22 cellular contexts compared by ENCODE assay signal in genomic region chr6:25346064-25346463, GRCh38.
DNase-seq lines count a peak whose midpoint lies in the region; ATAC-seq, FAIRE-seq and TF ChIP-seq lines count a peak whose summit lies in the region.
"Had no signal": no experiment of that assay in that cellular context is flagged by ENCODE, and none has a peak within 500 bp of the region (broad histone marks: within the 10 kb centered on the region; RNA-seq: fewer than 3 reads in every experiment).

No MANE protein-coding gene starts in this region.

- intact Hi-C loops in kidney (cut with DNase I): no loop called here
- intact Hi-C loops in ascending aorta (cut with DNase I): no loop called here
- intact Hi-C loops in PC-3 (cut with micrococcal nuclease): no loop called here

- H3K4me2 ChIP-seq in hepatocyte (peak overlapping the region; percentile 28), PC-3 (ENCODE audit: low read length) (no peak overlapping the region)

- ATAC-seq in PC-3: no peak
- ATAC-seq: body of pancreas, foreskin keratinocyte had no signal

- H3K4me3 Mint-ChIP-seq in HFFc6: no peak overlapping the region
- H3K4me3 Mint-ChIP-seq: activated CD4-positive, alpha-beta memory T cell treated with anti-CD3 and anti-CD28 coated beads for 36 hours; CD4-positive, alpha-beta T cell had no signal

- no peaks in the 10 kb centered on the region for H3F3A ChIP-seq in PC-3 (ENCODE audit: low read length, unreplicated experiment)

- H3K9me3 ChIP-seq in hepatocyte (ENCODE audit: low read depth) (no peaks in the 10 kb centered on the region), kidney (ENCODE audit: control insufficient read depth in 1 of 2, low read length in 2 of 2) (no peaks in the 10 kb centered on the region), ascending aorta (no peaks in the 10 kb centered on the region), PC-3 (ENCODE audit: low read length) (no peaks in the 10 kb centered on the region)
- H3K9me3 ChIP-seq: body of pancreas, left ventricle myocardium inferior, ovary, sigmoid colon had no signal

- H3K27ac ChIP-seq in hepatocyte (peak overlapping the region; percentile 64), kidney (ENCODE audit: low read depth in 2 of 2, low read length in 2 of 2) (no peak overlapping the region), ascending aorta (no peak overlapping the region), PC-3 (ENCODE audit: low read length) (no peak overlapping the region)
- H3K27ac ChIP-seq: body of pancreas, foreskin keratinocyte, left ventricle myocardium inferior, ovary, sigmoid colon had no signal

- H3K27me3 ChIP-seq in hepatocyte: no peaks in the 10 kb centered on the region
- H3K27me3 ChIP-seq in ascending aorta: no peaks in the 10 kb centered on the region
- no peaks in the 10 kb centered on the region for H3K27me3 ChIP-seq in PC-3 (ENCODE audit: low read length)
- H3K27me3 ChIP-seq: body of pancreas, foreskin keratinocyte, ovary, sigmoid colon had no signal

- H2AFZ ChIP-seq in hepatocyte (no peak overlapping the region), PC-3 (ENCODE audit: low read length) (no peak overlapping the region)

- WGBS in hepatocyte (ENCODE audit: low lambda C conversion rate, missing lambda C conversion rate): 35% methylated on average over 3 of the region's 3 CpGs

- CTCF ChIA-PET in PC-3 (lab: Charles Lee): interaction anchor here (0.6 kb wide), 1 partner anchor 144 kb away, joined by 4 read pairs; no protein-coding TSS in a partner anchor

- H3K27me3 Mint-ChIP-seq in HFFc6 (ENCODE audit: insufficient read depth): no peaks in the 10 kb centered on the region
- H3K27me3 Mint-ChIP-seq: activated CD4-positive, alpha-beta memory T cell treated with anti-CD3 and anti-CD28 coated beads for 36 hours; CD4-positive, alpha-beta T cell had no signal

- peak; percentile 21 for DNase-seq in DMS153 treated with DMSO at 0.1 percent for 48 hours (lab: John Stamatoyannopoulos, UW; ENCODE audit: unreplicated experiment)
- peak; percentile 13 for DNase-seq in NCI-H1092 (lab: John Stamatoyannopoulos, UW)
- peak; percentile 75 for DNase-seq in NCI-H748 (lab: John Stamatoyannopoulos, UW; ENCODE audit: unreplicated experiment)
- DNase-seq in hepatocyte (ENCODE audit: low spot score): peak; percentile 60
- DNase-seq in kidney: no peak
- no peak for DNase-seq in ascending aorta (ENCODE audit: low spot score in 2 of 2)
- DNase-seq in PC-3: no peak
- no peak for DNase-seq in HFFc6
- DNase-seq: activated CD4-positive, alpha-beta memory T cell treated with anti-CD3 and anti-CD28 coated beads for 36 hours; activated naive CD4-positive, alpha-beta T cell treated with anti-CD3 and anti-CD28 coated beads, Interleukin-2, amount 50 U/mL, for 16 hours; activated T-cell treated with anti-CD3 and anti-CD28 coated beads, Interleukin-2, amount 50 U/mL, for 1 hour; body of pancreas; CD4-positive, alpha-beta T cell; EL; foreskin keratinocyte; left ventricle myocardium inferior; NCI-H524 treated with DMSO at 0.1 percent for 48 hours; ovary; sigmoid colon; stimulated activated CD4-positive, alpha-beta T cell treated with anti-CD3 and anti-CD28 coated beads, Interleukin-2, amount 100 ng/mL, for 24 hours; SW 1271 had no signal

- peaks cover 4% of the 10 kb centered on the region for H4K20me1 ChIP-seq in hepatocyte (ENCODE audit: insufficient read depth, poor library complexity, severe bottlenecking)
- no peaks in the 10 kb centered on the region for H4K20me1 ChIP-seq in PC-3 (ENCODE audit: low read length)

- H3K4me1 ChIP-seq in hepatocyte (ENCODE audit: insufficient read depth) (peaks cover 12% of the 10 kb centered on the region), kidney (ENCODE audit: control insufficient read depth in 1 of 2, insufficient read depth in 1 of 2, low read depth in 1 of 2, low read length in 2 of 2) (no peaks in the 10 kb centered on the region), ascending aorta (peaks cover 3 to 27% of the 10 kb centered on the region in 2 donors), PC-3 (ENCODE audit: insufficient read depth, low read length) (no peaks in the 10 kb centered on the region)
- H3K4me1 ChIP-seq: foreskin keratinocyte, sigmoid colon had no signal

- H3K79me2 ChIP-seq in hepatocyte (peaks cover 94% of the 10 kb centered on the region), PC-3 (ENCODE audit: low read length) (0 out of 2 replicates have a peak, but pooled peaks cover 7% of the 10 kb centered on the region)

- peaks cover 7% of the 10 kb centered on the region for H3K4me1 Mint-ChIP-seq in HFFc6 (ENCODE audit: low read depth)

- TF ChIP-seq CTCF in hepatocyte (IDR thresholded peaks at IDR 0.05; ENCODE audit: poor library complexity) (no peak), kidney (IDR thresholded peaks at IDR 0.05; ENCODE audit: borderline replicate concordance, extremely low read depth, insufficient read depth) (no peak), ascending aorta (IDR thresholded peaks at IDR 0.05) (no peak), PC-3 (conservative IDR thresholded peaks at IDR 0.05; ENCODE audit: low read depth, low read length) (no peak), HFFc6 (IDR thresholded peaks at IDR 0.05) (no peak)

- no peak for FAIRE-seq in kidney (lab: Jason Lieb, UNC)
- FAIRE-seq: RCC 7860 had no signal

- no TSS peak for BruUV-seq in PC-3 (replicated peaks; lab: Mats Ljungman, UMichigan)

- no peak overlapping the region for H3K4me3 ChIP-seq in hepatocyte
- H3K4me3 ChIP-seq in kidney (ENCODE audit: low read length in 2 of 2): no peak overlapping the region
- H3K4me3 ChIP-seq in ascending aorta: no peak overlapping the region
- H3K4me3 ChIP-seq in PC-3 (ENCODE audit: low read length): no peak overlapping the region
- H3K4me3 ChIP-seq: body of pancreas, left ventricle myocardium inferior, ovary, sigmoid colon had no signal

- H3K9ac ChIP-seq in kidney (ENCODE audit: low read length in 2 of 2) (no peak overlapping the region), PC-3 (ENCODE audit: low read length) (no peak overlapping the region)

- H3K27ac Mint-ChIP-seq in HFFc6: no peak overlapping the region
- H3K27ac Mint-ChIP-seq: activated CD4-positive, alpha-beta memory T cell treated with anti-CD3 and anti-CD28 coated beads for 36 hours; CD4-positive, alpha-beta T cell had no signal

- H3K9me2 ChIP-seq in hepatocyte (replicated peaks; ENCODE audit: insufficient read depth) (no peaks in the 10 kb centered on the region), PC-3 (replicated peaks; ENCODE audit: low read length) (no peaks in the 10 kb centered on the region)

- no peaks in the 10 kb centered on the region for H3K9me3 Mint-ChIP-seq in HFFc6
- H3K9me3 Mint-ChIP-seq: activated CD4-positive, alpha-beta memory T cell treated with anti-CD3 and anti-CD28 coated beads for 36 hours; CD4-positive, alpha-beta T cell had no signal

- no peaks in the 10 kb centered on the region for H3K36me3 Mint-ChIP-seq in HFFc6 (ENCODE audit: low read depth)
- H3K36me3 Mint-ChIP-seq: activated CD4-positive, alpha-beta memory T cell treated with anti-CD3 and anti-CD28 coated beads for 36 hours had no signal

- POLR2A ChIA-PET in PC-3 (lab: Charles Lee; ENCODE audit: unreplicated experiment): no interaction called here

- H3K36me3 ChIP-seq in hepatocyte (replicated peaks; ENCODE audit: insufficient read depth, low read depth) (no peaks in the 10 kb centered on the region), kidney (ENCODE audit: control insufficient read depth in 1 of 2, insufficient read depth in 2 of 2, low read length in 2 of 2) (no peaks in the 10 kb centered on the region), ascending aorta (no peaks in the 10 kb centered on the region), PC-3 (ENCODE audit: low read depth, low read length) (no peaks in the 10 kb centered on the region)
- H3K36me3 ChIP-seq: left ventricle myocardium inferior, ovary, sigmoid colon had no signal

Comparison
In these comparisons a context has a peak if more than half of its experiments do, and no peak if none do; other contexts are left out.
1. DNase-seq: peak in DMS153 treated with DMSO at 0.1 percent for 48 hours (single experiment), NCI-H1092 (single experiment), NCI-H748 (single experiment) and hepatocyte (single experiment); none in kidney (single experiment), ascending aorta (0 of 2), PC-3 (single experiment) and HFFc6 (single experiment).